In the genomic region with DNA sequence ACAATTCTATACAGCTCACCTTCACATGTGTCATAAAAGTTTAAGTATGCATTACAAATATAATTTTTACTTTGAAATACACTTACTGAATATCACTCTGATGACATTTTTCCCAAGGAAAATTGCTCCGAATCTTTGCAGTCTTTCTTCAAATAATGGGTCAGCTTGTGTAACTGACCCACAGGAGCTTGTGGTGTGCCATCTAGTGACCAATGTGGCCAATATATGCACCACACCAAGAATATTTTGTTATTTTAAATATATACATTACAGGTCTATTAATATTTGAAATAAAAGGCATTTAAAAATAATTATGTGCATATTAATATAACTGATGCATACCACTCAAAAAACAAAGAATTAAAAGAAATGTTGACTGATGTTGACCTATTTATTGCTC, we compare ENCODE assay signal across 1 cellular context.
TF ChIP-seq lines count a peak whose summit lies in the region.

No MANE protein-coding gene starts in this region.

TF ChIP-seq in H1, 55 proteins besides CTCF, POLR2A, EP300 and RAD21:
- TF ChIP-seq, protein P1, sequence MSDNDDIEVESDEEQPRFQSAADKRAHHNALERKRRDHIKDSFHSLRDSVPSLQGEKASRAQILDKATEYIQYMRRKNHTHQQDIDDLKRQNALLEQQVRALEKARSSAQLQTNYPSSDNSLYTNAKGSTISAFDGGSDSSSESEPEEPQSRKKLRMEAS (IDR thresholded peaks at IDR 0.05): no peak
- TF ChIP-seq SAP30 (IDR thresholded peaks at IDR 0.05; ENCODE audit: insufficient read depth, insufficient replicate concordance, low read length) (no peak), CEBPB (IDR thresholded peaks at IDR 0.05; ENCODE audit: low read depth, low read length) (no peak), KDM4A (IDR thresholded peaks at IDR 0.05; ENCODE audit: low read depth, low read length, severe bottlenecking) (no peak), EGR1 (IDR thresholded peaks at IDR 0.05; ENCODE audit: borderline replicate concordance, low read depth, low read length) (no peak), CREB1 (IDR thresholded peaks at IDR 0.05) (no peak), TAF7 (optimal IDR thresholded peaks at IDR 0.05; ENCODE audit: borderline replicate concordance, low read depth, low read length) (no peak), HDAC6 (IDR thresholded peaks at IDR 0.05; ENCODE audit: low read depth, low read length) (no peak), CHD1 (IDR thresholded peaks at IDR 0.05; ENCODE audit: low read depth, low read length) (no peak), SRF (IDR thresholded peaks at IDR 0.05; ENCODE audit: low read depth, low read length) (no peak), POLR2AphosphoS5 (IDR thresholded peaks at IDR 0.05; ENCODE audit: low read depth, low read length) (no peak), ZNF274 (IDR thresholded peaks at IDR 0.05; ENCODE audit: borderline replicate concordance, extremely low read depth, low read length) (no peak), BRCA1 (IDR thresholded peaks at IDR 0.05; ENCODE audit: low read depth, low read length) (no peak), FOSL1 (IDR thresholded peaks at IDR 0.05; ENCODE audit: insufficient read depth, low read depth, low read length) (no peak), SP1 (IDR thresholded peaks at IDR 0.05; ENCODE audit: low read depth, low read length) (no peak), SIX5 (IDR thresholded peaks at IDR 0.05; ENCODE audit: low read depth, low read length) (no peak)
- TF ChIP-seq, protein P2, sequence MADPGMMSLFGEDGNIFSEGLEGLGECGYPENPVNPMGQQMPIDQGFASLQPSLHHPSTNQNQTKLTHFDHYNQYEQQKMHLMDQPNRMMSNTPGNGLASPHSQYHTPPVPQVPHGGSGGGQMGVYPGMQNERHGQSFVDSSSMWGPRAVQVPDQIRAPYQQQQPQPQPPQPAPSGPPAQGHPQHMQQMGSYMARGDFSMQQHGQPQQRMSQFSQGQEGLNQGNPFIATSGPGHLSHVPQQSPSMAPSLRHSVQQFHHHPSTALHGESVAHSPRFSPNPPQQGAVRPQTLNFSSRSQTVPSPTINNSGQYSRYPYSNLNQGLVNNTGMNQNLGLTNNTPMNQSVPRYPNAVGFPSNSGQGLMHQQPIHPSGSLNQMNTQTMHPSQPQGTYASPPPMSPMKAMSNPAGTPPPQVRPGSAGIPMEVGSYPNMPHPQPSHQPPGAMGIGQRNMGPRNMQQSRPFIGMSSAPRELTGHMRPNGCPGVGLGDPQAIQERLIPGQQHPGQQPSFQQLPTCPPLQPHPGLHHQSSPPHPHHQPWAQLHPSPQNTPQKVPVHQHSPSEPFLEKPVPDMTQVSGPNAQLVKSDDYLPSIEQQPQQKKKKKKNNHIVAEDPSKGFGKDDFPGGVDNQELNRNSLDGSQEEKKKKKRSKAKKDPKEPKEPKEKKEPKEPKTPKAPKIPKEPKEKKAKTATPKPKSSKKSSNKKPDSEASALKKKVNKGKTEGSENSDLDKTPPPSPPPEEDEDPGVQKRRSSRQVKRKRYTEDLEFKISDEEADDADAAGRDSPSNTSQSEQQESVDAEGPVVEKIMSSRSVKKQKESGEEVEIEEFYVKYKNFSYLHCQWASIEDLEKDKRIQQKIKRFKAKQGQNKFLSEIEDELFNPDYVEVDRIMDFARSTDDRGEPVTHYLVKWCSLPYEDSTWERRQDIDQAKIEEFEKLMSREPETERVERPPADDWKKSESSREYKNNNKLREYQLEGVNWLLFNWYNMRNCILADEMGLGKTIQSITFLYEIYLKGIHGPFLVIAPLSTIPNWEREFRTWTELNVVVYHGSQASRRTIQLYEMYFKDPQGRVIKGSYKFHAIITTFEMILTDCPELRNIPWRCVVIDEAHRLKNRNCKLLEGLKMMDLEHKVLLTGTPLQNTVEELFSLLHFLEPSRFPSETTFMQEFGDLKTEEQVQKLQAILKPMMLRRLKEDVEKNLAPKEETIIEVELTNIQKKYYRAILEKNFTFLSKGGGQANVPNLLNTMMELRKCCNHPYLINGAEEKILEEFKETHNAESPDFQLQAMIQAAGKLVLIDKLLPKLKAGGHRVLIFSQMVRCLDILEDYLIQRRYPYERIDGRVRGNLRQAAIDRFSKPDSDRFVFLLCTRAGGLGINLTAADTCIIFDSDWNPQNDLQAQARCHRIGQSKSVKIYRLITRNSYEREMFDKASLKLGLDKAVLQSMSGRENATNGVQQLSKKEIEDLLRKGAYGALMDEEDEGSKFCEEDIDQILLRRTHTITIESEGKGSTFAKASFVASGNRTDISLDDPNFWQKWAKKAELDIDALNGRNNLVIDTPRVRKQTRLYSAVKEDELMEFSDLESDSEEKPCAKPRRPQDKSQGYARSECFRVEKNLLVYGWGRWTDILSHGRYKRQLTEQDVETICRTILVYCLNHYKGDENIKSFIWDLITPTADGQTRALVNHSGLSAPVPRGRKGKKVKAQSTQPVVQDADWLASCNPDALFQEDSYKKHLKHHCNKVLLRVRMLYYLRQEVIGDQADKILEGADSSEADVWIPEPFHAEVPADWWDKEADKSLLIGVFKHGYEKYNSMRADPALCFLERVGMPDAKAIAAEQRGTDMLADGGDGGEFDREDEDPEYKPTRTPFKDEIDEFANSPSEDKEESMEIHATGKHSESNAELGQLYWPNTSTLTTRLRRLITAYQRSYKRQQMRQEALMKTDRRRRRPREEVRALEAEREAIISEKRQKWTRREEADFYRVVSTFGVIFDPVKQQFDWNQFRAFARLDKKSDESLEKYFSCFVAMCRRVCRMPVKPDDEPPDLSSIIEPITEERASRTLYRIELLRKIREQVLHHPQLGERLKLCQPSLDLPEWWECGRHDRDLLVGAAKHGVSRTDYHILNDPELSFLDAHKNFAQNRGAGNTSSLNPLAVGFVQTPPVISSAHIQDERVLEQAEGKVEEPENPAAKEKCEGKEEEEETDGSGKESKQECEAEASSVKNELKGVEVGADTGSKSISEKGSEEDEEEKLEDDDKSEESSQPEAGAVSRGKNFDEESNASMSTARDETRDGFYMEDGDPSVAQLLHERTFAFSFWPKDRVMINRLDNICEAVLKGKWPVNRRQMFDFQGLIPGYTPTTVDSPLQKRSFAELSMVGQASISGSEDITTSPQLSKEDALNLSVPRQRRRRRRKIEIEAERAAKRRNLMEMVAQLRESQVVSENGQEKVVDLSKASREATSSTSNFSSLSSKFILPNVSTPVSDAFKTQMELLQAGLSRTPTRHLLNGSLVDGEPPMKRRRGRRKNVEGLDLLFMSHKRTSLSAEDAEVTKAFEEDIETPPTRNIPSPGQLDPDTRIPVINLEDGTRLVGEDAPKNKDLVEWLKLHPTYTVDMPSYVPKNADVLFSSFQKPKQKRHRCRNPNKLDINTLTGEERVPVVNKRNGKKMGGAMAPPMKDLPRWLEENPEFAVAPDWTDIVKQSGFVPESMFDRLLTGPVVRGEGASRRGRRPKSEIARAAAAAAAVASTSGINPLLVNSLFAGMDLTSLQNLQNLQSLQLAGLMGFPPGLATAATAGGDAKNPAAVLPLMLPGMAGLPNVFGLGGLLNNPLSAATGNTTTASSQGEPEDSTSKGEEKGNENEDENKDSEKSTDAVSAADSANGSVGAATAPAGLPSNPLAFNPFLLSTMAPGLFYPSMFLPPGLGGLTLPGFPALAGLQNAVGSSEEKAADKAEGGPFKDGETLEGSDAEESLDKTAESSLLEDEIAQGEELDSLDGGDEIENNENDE (IDR thresholded peaks at IDR 0.05; ENCODE audit: insufficient replicate concordance, low read length): no peak
- TF ChIP-seq, protein P3, sequence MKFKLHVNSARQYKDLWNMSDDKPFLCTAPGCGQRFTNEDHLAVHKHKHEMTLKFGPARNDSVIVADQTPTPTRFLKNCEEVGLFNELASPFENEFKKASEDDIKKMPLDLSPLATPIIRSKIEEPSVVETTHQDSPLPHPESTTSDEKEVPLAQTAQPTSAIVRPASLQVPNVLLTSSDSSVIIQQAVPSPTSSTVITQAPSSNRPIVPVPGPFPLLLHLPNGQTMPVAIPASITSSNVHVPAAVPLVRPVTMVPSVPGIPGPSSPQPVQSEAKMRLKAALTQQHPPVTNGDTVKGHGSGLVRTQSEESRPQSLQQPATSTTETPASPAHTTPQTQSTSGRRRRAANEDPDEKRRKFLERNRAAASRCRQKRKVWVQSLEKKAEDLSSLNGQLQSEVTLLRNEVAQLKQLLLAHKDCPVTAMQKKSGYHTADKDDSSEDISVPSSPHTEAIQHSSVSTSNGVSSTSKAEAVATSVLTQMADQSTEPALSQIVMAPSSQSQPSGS (IDR thresholded peaks at IDR 0.05; ENCODE audit: low read length): no peak
- TF ChIP-seq, protein P4, sequence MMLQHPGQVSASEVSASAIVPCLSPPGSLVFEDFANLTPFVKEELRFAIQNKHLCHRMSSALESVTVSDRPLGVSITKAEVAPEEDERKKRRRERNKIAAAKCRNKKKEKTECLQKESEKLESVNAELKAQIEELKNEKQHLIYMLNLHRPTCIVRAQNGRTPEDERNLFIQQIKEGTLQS (IDR thresholded peaks at IDR 0.05; ENCODE audit: insufficient read depth, low read depth, low read length): no peak
